ENCODE assay signal across 11 cellular contexts in genomic region chr7:2638224-2638991, GRCh38. TPM values are rescaled to one million over a fixed set of nuclear protein-coding genes. Genes with fewer than 3 reads are reported as not detected.
DNase-seq lines count a peak whose midpoint lies in the region; ATAC-seq and TF ChIP-seq lines count a peak whose summit lies in the region.
"Had no signal": no experiment of that assay in that cellular context is flagged by ENCODE, and none has a peak within 500 bp of the region (broad histone marks: within the 10 kb centered on the region; RNA-seq: fewer than 3 reads in every experiment).

No MANE protein-coding gene starts in this region.

- no peaks in the 10 kb centered on the region for H3K9me3 ChIP-seq in GM23248 (ENCODE audit: low read depth)
- H3K9me3 ChIP-seq: neutrophil had no signal

- DNase-seq in GM23248 (peak; percentile 92), brain microvascular endothelial cell (peak; percentile 39), kidney tubule cell (ENCODE audit: low spot score) (peak; percentile 56), stromal cell of bone marrow (ENCODE audit: low read depth) (peak; percentile 21), globus pallidus (ENCODE audit: low spot score) (no peak), NCI-H1417 treated with DMSO at 0.1 percent for 48 hours (lab: John Stamatoyannopoulos, UW) (no peak), NCI-H1105 treated with DMSO at 0.1 percent for 48 hours (lab: John Stamatoyannopoulos, UW) (no peak)
- DNase-seq: activated CD8-positive, alpha-beta memory T cell treated with anti-CD3 and anti-CD28 coated beads, Interleukin-2, amount 50 U/mL, for 4 hours had no signal

- H3K27ac ChIP-seq in GM23248 (peak overlapping the region; percentile 75), brain microvascular endothelial cell (peak overlapping the region; percentile 21)

- peaks cover 67% of the 10 kb centered on the region for H3K79me2 ChIP-seq in GM23248 (ENCODE audit: insufficient read depth)

- H3K9ac ChIP-seq in GM23248 = peak overlapping the region; percentile 75

- 13 to 17% methylated on average over 27 to 34 of the region's 34 CpGs for WGBS in GM23248 (ENCODE audit: low coverage in 1 of 2, low lambda C conversion rate in 2 of 2, missing lambda C conversion rate in 2 of 2), 2 experiments

- no peak overlapping the region for H2AFZ ChIP-seq in GM23248

- no peaks in the 10 kb centered on the region for H3K9me2 ChIP-seq in GM23248 (ENCODE audit: insufficient read depth)

- in situ Hi-C loops in GM23248 (cut with MboI) (no loop called here), brain microvascular endothelial cell (cut with HindIII; ENCODE audit: low pct_ligation_motif_present, low sequenced_read_pairs) (no loop called here)

- no peaks in the 10 kb centered on the region for H4K20me1 ChIP-seq in GM23248 (ENCODE audit: insufficient read depth)

- H3K4me3 ChIP-seq in GM23248 (0 out of 2 replicates have a peak overlapping the region, but pooled peaks have one; percentile 23), brain microvascular endothelial cell (ENCODE audit: low read depth, low read length) (no peak overlapping the region)
- H3K4me3 ChIP-seq: K562 had no signal

- H3K27me3 ChIP-seq in GM23248 (replicated peaks; ENCODE audit: insufficient read depth) (no peaks in the 10 kb centered on the region), brain microvascular endothelial cell (replicated peaks) (no peaks in the 10 kb centered on the region)

- peaks cover 5% of the 10 kb centered on the region; the same call in 1 of the 2 replicates for H3F3A ChIP-seq in GM23248 (ENCODE audit: insufficient read depth)

- no peak for ATAC-seq in HG02938 (IDR thresholded peaks at IDR 0.05; ENCODE audit: unreplicated experiment)
- ATAC-seq: K562 had no signal

- H3K36me3 ChIP-seq in GM23248 (ENCODE audit: low read depth) (no peaks in the 10 kb centered on the region), brain microvascular endothelial cell (replicated peaks) (no peaks in the 10 kb centered on the region)
- H3K36me3 ChIP-seq: neutrophil had no signal

- peak overlapping the region; percentile 44 for H3K4me2 ChIP-seq in GM23248 (ENCODE audit: unreplicated experiment)

- H3K4me1 ChIP-seq in GM23248 (ENCODE audit: insufficient read depth) = peaks cover 46% of the 10 kb centered on the region

- TF ChIP-seq CTCF in brain microvascular endothelial cell (IDR thresholded peaks at IDR 0.05; ENCODE audit: low read depth, low read length, missing control alignments) = no peak

RNA-seq across cellular contexts. Expression of gene TTYH3, which starts 6.6 kb away (rescaled TPM):
- 25.3 and 33.6 TPM in 2 replicates for total RNA-seq in GM23248 (2014; rRNA removed; shearing (Covaris generic))
- 43.5 and 46.0 TPM in 2 replicates for polyA plus RNA-seq in GM23248 (2016; fragmentation: Nextera tagmentation; extraction: Ambion mirVana)

RNA-seq across cellular contexts. Expression of gene AMZ1, which starts 49.6 kb away (rescaled TPM):
- total RNA-seq in GM23248 (2014; rRNA removed; shearing (Covaris generic)) = 3.4 and 4.4 TPM in 2 replicates
- 5.9 TPM in 2 replicates for polyA plus RNA-seq in GM23248 (2016; fragmentation: Nextera tagmentation; extraction: Ambion mirVana)
- total RNA-seq: K562 had no signal
- polyA plus RNA-seq: K562 had no signal

Comparison
In these comparisons a context has a peak if more than half of its experiments do, and no peak if none do; other contexts are left out.
1. DNase-seq: peak in GM23248 (single experiment), brain microvascular endothelial cell (single experiment), kidney tubule cell (single experiment) and stromal cell of bone marrow (single experiment); none in globus pallidus (single experiment), NCI-H1417 treated with DMSO at 0.1 percent for 48 hours (single experiment) and NCI-H1105 treated with DMSO at 0.1 percent for 48 hours (single experiment).